In the genomic region with DNA sequence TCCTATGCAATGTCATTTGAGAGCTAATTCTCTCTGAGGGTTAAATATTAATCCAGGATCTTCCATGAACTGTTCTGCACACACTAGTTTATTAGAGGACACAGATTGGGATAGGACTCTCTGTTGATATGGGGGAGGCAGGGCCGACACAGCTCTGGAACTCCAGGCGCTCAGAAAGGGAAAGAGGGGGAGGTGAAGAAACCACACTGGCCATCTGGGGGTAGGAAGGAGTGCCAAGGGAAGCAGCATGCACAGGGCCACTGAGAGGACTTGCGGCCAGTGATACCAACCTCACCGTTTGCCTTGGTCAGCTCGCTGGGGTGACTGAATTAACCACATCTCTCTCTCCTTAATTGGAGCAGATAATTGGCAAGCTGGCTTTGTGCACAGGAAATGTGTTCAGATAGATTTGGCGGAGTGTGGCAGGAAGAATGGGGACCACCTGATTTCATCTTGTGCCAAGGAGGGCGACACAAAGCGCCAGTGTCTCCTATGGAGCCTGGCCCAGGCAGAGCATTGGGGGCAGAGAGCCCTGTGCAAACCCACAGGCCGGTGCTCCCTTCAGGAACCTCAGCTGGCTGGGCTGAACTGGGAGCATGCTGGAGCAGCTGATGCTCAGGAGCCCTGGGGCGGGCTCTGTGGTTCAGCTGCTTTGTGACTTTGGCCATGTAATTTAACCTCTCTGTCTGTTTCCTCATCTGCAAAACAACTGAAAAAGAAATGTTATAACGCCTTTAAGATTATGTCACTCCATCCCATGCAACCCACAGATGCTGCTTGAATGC, we compare ENCODE assay signal across 9 cellular contexts. TPM values are rescaled to one million over a fixed set of nuclear protein-coding genes. Genes with fewer than 3 reads are reported as not detected.
DNase-seq lines count a peak whose midpoint lies in the region; ATAC-seq and TF ChIP-seq lines count a peak whose summit lies in the region.
"Had no signal": no experiment of that assay in that cellular context is flagged by ENCODE, and none has a peak within 500 bp of the region (broad histone marks: within the 10 kb centered on the region; RNA-seq: fewer than 3 reads in every experiment).

No MANE protein-coding gene starts in this region.

- peak overlapping the region; percentile 50 to 77 for H3K27ac Mint-ChIP-seq in T-cell

- no peaks in the 10 kb centered on the region for H3K9me3 ChIP-seq in heart right ventricle

- CTCF ChIA-PET in T-cell (lab: Charles Lee): no interaction called here

- H3K27me3 Mint-ChIP-seq in T-cell: peaks cover 0 to 2% of the 10 kb centered on the region in 2 donors

- peak overlapping the region in 1 of 10 donors; percentile 9 for H3K4me3 ChIP-seq in heart right ventricle

- H3K9me3 Mint-ChIP-seq in T-cell: peaks cover 0 to 4% (median 0%) of the 10 kb centered on the region in 3 donors

- DNase-seq in NCI-H2081 (lab: John Stamatoyannopoulos, UW) (peak; percentile 16 to 67), NCI-H2081 treated with DMSO at 0.1 percent for 48 hours (lab: John Stamatoyannopoulos, UW) (no peak), T-cell (no peak), heart right ventricle (no peak), NCI-H345 (lab: John Stamatoyannopoulos, UW) (no peak), GM19238 (ENCODE audit: insufficient read length, low spot score) (no peak)
- DNase-seq in stimulated activated naive CD8-positive, alpha-beta T cell treated with anti-CD3 and anti-CD28 coated beads, Interleukin-15, Interleukin-2, amounts not matched to agents 100 U/mL and 50 U/mL, for 24 hours: no peak
- DNase-seq in activated effector memory CD4-positive, alpha-beta T cell treated with anti-CD3 and anti-CD28 coated beads, Interleukin-2, amount 50 U/mL, for 16 hours: no peak

- H3K4me1 Mint-ChIP-seq in T-cell: peaks cover 26 to 34% (median 30%) of the 10 kb centered on the region in 3 donors

- no peaks in the 10 kb centered on the region for H3K27me3 ChIP-seq in heart right ventricle

- POLR2A ChIA-PET in T-cell (lab: Charles Lee): interaction anchor here in 1 of 2 donors (0.5 kb wide), 1 partner anchor 82 kb away, joined by 3 read pairs; no protein-coding TSS in a partner anchor

- intact Hi-C loops in heart right ventricle (cut with DNase I): loop anchor here in 4 of 10 donors (5.0 to 10.0 kb wide), 4 partner anchors 60 to 880 kb away; no protein-coding TSS in a partner anchor

- ATAC-seq in T-cell (replicated peaks in 1 of 4) (peak in 3 of 4 experiments; percentile 37 to 58 (median 44)), heart right ventricle (peak; percentile 21 to 55 (median 46))
- ATAC-seq in stimulated activated naive CD8-positive, alpha-beta T cell treated with anti-CD3 and anti-CD28 coated beads, Interleukin-15, Interleukin-2, amounts not matched to agents 100 U/mL and 50 U/mL, for 24 hours: peak; percentile 5

- peak overlapping the region in 5 of 10 donors; percentile 18 to 60 (median 35) for H3K27ac ChIP-seq in heart right ventricle
- H3K27ac ChIP-seq: C4-2B had no signal

- H3K4me1 ChIP-seq in heart right ventricle: peaks cover 13 to 56% (median 33%) of the 10 kb centered on the region in 9 donors

- no peaks in the 10 kb centered on the region for H3K36me3 Mint-ChIP-seq in T-cell

- 21 to 30% methylated on average over 11 of the region's 11 CpGs for WGBS in heart right ventricle, 2 donors

- peak overlapping the region in 2 of 3 donors; percentile 7 to 65 for H3K4me3 Mint-ChIP-seq in T-cell

- no peaks in the 10 kb centered on the region for H3K36me3 ChIP-seq in heart right ventricle

- no peak for TF ChIP-seq CTCF in heart right ventricle (IDR thresholded peaks at IDR 0.05)

RNA-seq across cellular contexts. Expression of gene PPP1R21, which starts 25.4 kb away (rescaled TPM):
- total RNA-seq in T-cell (10 to 100 TPM; 31.4 to 44.1 (median 36.8) TPM), heart right ventricle (10 to 100 TPM in 6 of 10 donors, 1 to 10 TPM in 4; 6.9 to 13.4 (median 10.4) TPM)
- 10 to 100 TPM in 1 of 2 donors, 1 to 10 TPM in 1; 9.9 to 24.1 TPM for polyA plus RNA-seq in heart right ventricle

Comparison
In these comparisons a context has a peak if more than half of its experiments do, and no peak if none do; other contexts are left out.
1. DNase-seq: peak in NCI-H2081 (2 of 2); none in NCI-H2081 treated with DMSO at 0.1 percent for 48 hours (single experiment), T-cell (0 of 34), heart right ventricle (0 of 2), stimulated activated naive CD8-positive, alpha-beta T cell treated with anti-CD3 and anti-CD28 coated beads, Interleukin-15, Interleukin-2, amounts not matched to agents 100 U/mL and 50 U/mL, for 24 hours (single experiment), NCI-H345 (single experiment), activated effector memory CD4-positive, alpha-beta T cell treated with anti-CD3 and anti-CD28 coated beads, Interleukin-2, amount 50 U/mL, for 16 hours (single experiment) and GM19238 (single experiment).
2. Peak in every context shown above with its lines, with median percentiles within 50 percentile points of each other: ATAC-seq.